In the genomic region with DNA sequence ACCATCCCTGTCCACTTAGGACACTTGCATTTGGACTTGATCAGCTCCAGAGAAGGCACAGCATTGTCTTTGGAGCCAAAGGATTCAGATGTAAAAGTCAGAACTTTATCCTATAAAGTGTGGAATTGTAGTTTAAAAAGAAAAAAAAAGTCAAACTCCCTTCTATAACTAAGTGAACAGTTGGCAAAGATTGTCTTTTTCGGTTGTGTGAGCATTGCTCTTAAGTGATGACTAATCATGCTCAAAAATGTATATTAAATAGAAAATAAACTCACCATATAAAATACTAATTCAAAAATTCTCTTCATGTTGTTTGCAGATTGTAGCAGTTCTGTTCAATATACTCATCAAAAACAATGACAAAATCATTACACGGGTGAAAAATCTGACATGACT, we compare ENCODE assay signal across 11 cellular contexts.
DNase-seq lines count a peak whose midpoint lies in the region; ATAC-seq and TF ChIP-seq lines count a peak whose summit lies in the region.
"Had no signal": no experiment of that assay in that cellular context is flagged by ENCODE, and none has a peak within 500 bp of the region (broad histone marks: within the 10 kb centered on the region; RNA-seq: fewer than 3 reads in every experiment).

No MANE protein-coding gene starts in this region.

- H3K27me3 ChIP-seq in CD8-positive, alpha-beta memory T cell (ENCODE audit: insufficient read depth, low read length, poor library complexity, severe bottlenecking) = no peaks in the 10 kb centered on the region
- no peaks in the 10 kb centered on the region for H3K27me3 ChIP-seq in MM.1S (replicated peaks; ENCODE audit: insufficient read depth, low read length)
- H3K27me3 ChIP-seq in skeletal muscle satellite cell (ENCODE audit: control insufficient read depth, insufficient read depth, low read length) = no peaks in the 10 kb centered on the region
- H3K27me3 ChIP-seq: testis had no signal

- H3K9me3 Mint-ChIP-seq in CD8-positive, alpha-beta memory T cell = no peaks in the 10 kb centered on the region
- H3K9me3 Mint-ChIP-seq: nephron progenitor cell had no signal

- CTCF ChIA-PET in CD8-positive, alpha-beta memory T cell (lab: Charles Lee) = interaction anchor here (0.6 to 3.3 kb wide), 8 partner anchors 8 to 337 kb away, joined by 3 to 11 read pairs (median 4); no protein-coding TSS in a partner anchor

- no peak for TF ChIP-seq CTCF in MM.1S (IDR thresholded peaks at IDR 0.05; ENCODE audit: low read length)
- no peak for TF ChIP-seq CTCF in coronary artery (IDR thresholded peaks at IDR 0.05)

- H2AFZ ChIP-seq in MM.1S (ENCODE audit: low read length) = 0 out of 2 replicates have a peak overlapping the region, but pooled peaks have one; percentile 18

- H3K4me1 ChIP-seq in CD8-positive, alpha-beta memory T cell (ENCODE audit: insufficient read depth, low read length) = peaks cover 99% of the 10 kb centered on the region
- peaks cover 40% of the 10 kb centered on the region for H3K4me1 ChIP-seq in MM.1S (ENCODE audit: low read length)
- peaks cover 88% of the 10 kb centered on the region for H3K4me1 ChIP-seq in skeletal muscle satellite cell (ENCODE audit: control insufficient read depth, insufficient read depth, low read length)

- no peaks in the 10 kb centered on the region for H4K20me1 ChIP-seq in MM.1S (ENCODE audit: insufficient read depth, low read length)

- H3K4me3 Mint-ChIP-seq in CD8-positive, alpha-beta memory T cell = peak overlapping the region; percentile 4 to 85 (median 72)
- H3K4me3 Mint-ChIP-seq: nephron progenitor cell had no signal

- peaks cover 11 to 93% (median 46%) of the 10 kb centered on the region in 3 donors for H3K36me3 Mint-ChIP-seq in CD8-positive, alpha-beta memory T cell

- peak overlapping the region; percentile 82 to 99 (median 97) for H3K27ac Mint-ChIP-seq in CD8-positive, alpha-beta memory T cell

- no peak overlapping the region for H3K4me3 ChIP-seq in CD8-positive, alpha-beta memory T cell (ENCODE audit: low read length)
- no peak overlapping the region for H3K4me3 ChIP-seq in MM.1S (ENCODE audit: low read length)
- H3K4me3 ChIP-seq in coronary artery = no peak overlapping the region
- no peak overlapping the region for H3K4me3 ChIP-seq in skeletal muscle satellite cell (ENCODE audit: low read length)
- H3K4me3 ChIP-seq: testis had no signal

- POLR2A ChIA-PET in CD8-positive, alpha-beta memory T cell (lab: Charles Lee) = interaction anchor here (0.5 to 2.6 kb wide), 6 partner anchors 11 to 134 kb away, joined by 3 to 6 read pairs (median 5); no protein-coding TSS in a partner anchor

- no peaks in the 10 kb centered on the region for H3F3A ChIP-seq in MM.1S (ENCODE audit: insufficient read depth, low read length)

- peaks cover 37% of the 10 kb centered on the region for H3K36me3 ChIP-seq in CD8-positive, alpha-beta memory T cell (ENCODE audit: insufficient read depth, low read length)
- H3K36me3 ChIP-seq in MM.1S (replicated peaks; ENCODE audit: insufficient read depth, low read length) = no peaks in the 10 kb centered on the region; the same call in 1 of the 2 replicates
- H3K36me3 ChIP-seq in skeletal muscle satellite cell (ENCODE audit: insufficient read depth, low read length) = peaks cover 51% of the 10 kb centered on the region

- peaks cover 0 to 2% of the 10 kb centered on the region in 2 donors for H3K27me3 Mint-ChIP-seq in CD8-positive, alpha-beta memory T cell

- H3K9me3 ChIP-seq in CD8-positive, alpha-beta memory T cell (ENCODE audit: low read length) = no peaks in the 10 kb centered on the region
- H3K9me3 ChIP-seq in MM.1S (replicated peaks; ENCODE audit: insufficient read depth, low read length) (no peaks in the 10 kb centered on the region), skeletal muscle satellite cell (replicated peaks; ENCODE audit: low read length) (no peaks in the 10 kb centered on the region)
- H3K9me3 ChIP-seq: testis had no signal

- ATAC-seq in HG02610 (IDR thresholded peaks at IDR 0.05; ENCODE audit: unreplicated experiment) = no peak

- H3K4me1 Mint-ChIP-seq in CD8-positive, alpha-beta memory T cell = peaks cover 96 to 100% (median 100%) of the 10 kb centered on the region in 3 donors

- DNase-seq in CD8-positive, alpha-beta memory T cell = no peak
- DNase-seq in MM.1S (no peak), coronary artery (ENCODE audit: low spot score) (no peak), KG1 (lab: John Stamatoyannopoulos, UW) (no peak), mesenteric fat pad (ENCODE audit: low spot score) (no peak)
- DNase-seq: DMS153, NCI-H226, nephron progenitor cell, testis had no signal

- H3K9me2 ChIP-seq in MM.1S (replicated peaks; ENCODE audit: insufficient read depth, low read length) = no peaks in the 10 kb centered on the region

- peak overlapping the region; percentile 13 for H3K27ac ChIP-seq in CD8-positive, alpha-beta memory T cell (ENCODE audit: low read depth, low read length)
- H3K27ac ChIP-seq in MM.1S (ENCODE audit: low read length) (peak overlapping the region; percentile 33; the same call in 1 of the 2 replicates), coronary artery (peak overlapping the region; percentile 29 to 62)

- peaks cover 68% of the 10 kb centered on the region for H3K79me2 ChIP-seq in MM.1S (ENCODE audit: low read length)

- H3K9ac ChIP-seq in MM.1S (ENCODE audit: low read length) (no peak overlapping the region), skeletal muscle satellite cell (ENCODE audit: low read depth, low read length) (peak overlapping the region; percentile 33)

- H3K4me2 ChIP-seq in MM.1S (ENCODE audit: low read depth, low read length) (peak overlapping the region; percentile 39), skeletal muscle satellite cell (ENCODE audit: low read length) (peak overlapping the region; percentile 21)
